Comparison of ENCODE assay signal across 9 cellular contexts in genomic region chr1:119647228-119647733, GRCh38. TPM values are rescaled to one million over a fixed set of nuclear protein-coding genes. Genes with fewer than 3 reads are reported as not detected.
DNase-seq lines count a peak whose midpoint lies in the region; ATAC-seq, FAIRE-seq and TF ChIP-seq lines count a peak whose summit lies in the region.
"Had no signal": no experiment of that assay in that cellular context is flagged by ENCODE, and none has a peak within 500 bp of the region (broad histone marks: within the 10 kb centered on the region; RNA-seq: fewer than 3 reads in every experiment).

No MANE protein-coding gene starts in this region.

- 3% methylated on average over 14 of the region's 18 CpGs for WGBS in K562 (ENCODE audit: insufficient coverage, low coverage, missing lambda C conversion rate)
- WGBS in right lobe of liver (ENCODE audit: insufficient coverage, low coverage, low lambda C conversion rate, missing lambda C conversion rate), result 0% methylated on average over 2 of the region's 18 CpGs
- WGBS in tibial nerve, 2 donors, result 1 to 2% methylated on average over 18 of the region's 18 CpGs

- no TSS peak for BruUV-seq in K562 (replicated peaks; lab: Mats Ljungman, UMichigan)

- H3K79me2 ChIP-seq in K562 (ENCODE audit: control insufficient read depth, insufficient read depth, low read length), result peaks cover 34% of the 10 kb centered on the region

- H3K27ac ChIP-seq in K562 (ENCODE audit: extremely low read depth, low read depth, low read length) (peak overlapping the region; percentile 71), right lobe of liver (peak overlapping the region; percentile 89 to 94 (median 91)), tibial nerve (peak overlapping the region in 3 of 4 donors; percentile 82 to 94 (median 85))

- H3K27me3 ChIP-seq in K562 (ENCODE audit: control insufficient read depth in 2 of 2, insufficient read depth in 2 of 2, low read length in 2 of 2) (peaks cover 6 to 13% of the 10 kb centered on the region in 2 experiments; a peak in 2 of 5 replicates), right lobe of liver (no peaks in the 10 kb centered on the region), tibial nerve (no peaks in the 10 kb centered on the region)

- TF ChIP-seq RAD21 in K562 (CRISPR knock-in tag; conservative IDR thresholded peaks at IDR 0.05 in 1 of 2, IDR thresholded peaks at IDR 0.05 in 1 of 2), result no peak

- no peak for TF ChIP-seq POLR2A in K562 (conservative IDR thresholded peaks at IDR 0.05)
- no peak for TF ChIP-seq POLR2A in right lobe of liver (IDR thresholded peaks at IDR 0.05)
- TF ChIP-seq POLR2A in tibial nerve (IDR thresholded peaks at IDR 0.05), result no peak

- no peaks in the 10 kb centered on the region for H3K9me1 ChIP-seq in K562 (ENCODE audit: control insufficient read depth, insufficient read depth, low read length)

- peak overlapping the region; percentile 94 for H3K4me2 ChIP-seq in K562 (ENCODE audit: insufficient read depth, low read length)

- no peak for DNase-seq in AG10803 (ENCODE audit: low read depth)
- peak in 1 of 4 experiments; percentile 17 for DNase-seq in K562 (ENCODE audit: extremely low read depth in 1 of 4, low spot score in 3 of 4)
- peak; percentile 33 to 60 (median 50) for DNase-seq in right lobe of liver
- DNase-seq in tibial nerve (ENCODE audit: low spot score in 2 of 2), result no peak
- no peak for DNase-seq in stimulated activated CD4-positive, alpha-beta T cell treated with anti-CD3 and anti-CD28 coated beads, Interleukin-4, amount 100 ng/mL, for 4 hours
- no peak for DNase-seq in NCI-H1105 treated with DMSO at 0.1 percent for 48 hours (lab: John Stamatoyannopoulos, UW)

- H3K4me3 ChIP-seq in AG10803 (ENCODE audit: low read length), result peak overlapping the region; percentile 89
- H3K4me3 ChIP-seq in K562, result peak overlapping the region; percentile 90
- peak overlapping the region; percentile 80 to 84 (median 83) for H3K4me3 ChIP-seq in right lobe of liver
- H3K4me3 ChIP-seq in tibial nerve, result peak overlapping the region; percentile 72 to 94 (median 80)

- no peaks in the 10 kb centered on the region for H3K36me3 ChIP-seq in K562 (ENCODE audit: control insufficient read depth, insufficient read depth, low read length)
- no peaks in the 10 kb centered on the region for H3K36me3 ChIP-seq in right lobe of liver
- no peaks in the 10 kb centered on the region for H3K36me3 ChIP-seq in tibial nerve

- FAIRE-seq in K562 (lab: Jason Lieb, UNC), result no peak
- FAIRE-seq: endometrium had no signal

- intact Hi-C loops in K562 (cut with micrococcal nuclease) (no loop called here), right lobe of liver (cut with DNase I) (no loop called here)

- CTCF ChIA-PET in K562 (lab: Yijun Ruan, JAX; ENCODE audit: low intra/inter-chr PET ratio), result no interaction called here

- TF ChIP-seq EP300 in K562 (IDR thresholded peaks at IDR 0.05; ENCODE audit: low read length) (no peak), tibial nerve (IDR thresholded peaks at IDR 0.05) (no peak)

- H4K20me1 ChIP-seq in K562 (replicated peaks; ENCODE audit: control insufficient read depth, insufficient read depth, low read length), result no peaks in the 10 kb centered on the region

- in situ Hi-C loops in K562 (cut with MboI), result no loop called here

- H3K4me1 ChIP-seq in K562 (replicated peaks in 1 of 2; ENCODE audit: control insufficient read depth in 2 of 2, insufficient read depth in 2 of 2, low read length in 2 of 2) (peaks cover 15 to 25% of the 10 kb centered on the region in 2 experiments), right lobe of liver (peaks cover 0 to 7% (median 3%) of the 10 kb centered on the region in 4 donors), tibial nerve (peaks cover 0 to 24% (median 8%) of the 10 kb centered on the region in 4 donors)

- peak overlapping the region; percentile 91 for H2AFZ ChIP-seq in K562 (ENCODE audit: low read depth, low read length)

- POLR2A ChIA-PET in K562 (lab: Yijun Ruan, JAX), result interaction anchor here (0.6 to 2.0 kb wide), 7 partner anchors 8 to 506 kb away, joined by 3 to 12 read pairs (median 3); no protein-coding TSS in a partner anchor

- TF ChIP-seq CTCF in AG10803 (conservative IDR thresholded peaks at IDR 0.05; ENCODE audit: low read length), result no peak
- no peak for TF ChIP-seq CTCF in K562 (IDR thresholded peaks at IDR 0.05 in 2 of 3, conservative IDR thresholded peaks at IDR 0.05 in 1 of 3; ENCODE audit: insufficient read depth in 2 of 3, low read depth in 1 of 3, low read length in 3 of 3)
- no peak for TF ChIP-seq CTCF in right lobe of liver (IDR thresholded peaks at IDR 0.05)
- TF ChIP-seq CTCF in tibial nerve (IDR thresholded peaks at IDR 0.05), result no peak

- peak; percentile 2 for ATAC-seq in HG02852 (IDR thresholded peaks at IDR 0.05; ENCODE audit: unreplicated experiment)
- ATAC-seq in K562, result peak; percentile 11
- peak in 3 of 4 donors; percentile 5 to 23 (median 10) for ATAC-seq in right lobe of liver
- no peak for ATAC-seq in HG03432 (IDR thresholded peaks at IDR 0.05; ENCODE audit: unreplicated experiment)

- H3K9me3 ChIP-seq in K562 (replicated peaks; ENCODE audit: control insufficient read depth, insufficient read depth, low read depth, low read length), result no peaks in the 10 kb centered on the region
- no peaks in the 10 kb centered on the region for H3K9me3 ChIP-seq in right lobe of liver
- H3K9me3 ChIP-seq in tibial nerve, result no peaks in the 10 kb centered on the region

- H3K9ac ChIP-seq in K562 (ENCODE audit: insufficient read depth in 1 of 2, low read depth in 2 of 2, low read length in 2 of 2), result peak overlapping the region; percentile 80 to 96

TF ChIP-seq in K562, 482 proteins besides CTCF, POLR2A, EP300 and RAD21 (continues in another document):
- TF ChIP-seq ZC3H4 (CRISPR knock-in tag; IDR thresholded peaks at IDR 0.05; ENCODE audit: borderline replicate concordance) (0 out of 2 replicates have a peak, but pooled peaks have one; percentile 69), ZC3H11A (IDR thresholded peaks at IDR 0.05; ENCODE audit: low read depth, low read length) (no peak), ZNF77 (CRISPR knock-in tag; IDR thresholded peaks at IDR 0.05) (no peak), ILK (tag; IDR thresholded peaks at IDR 0.05; ENCODE audit: borderline replicate concordance, low read depth) (no peak), HNRNPLL (IDR thresholded peaks at IDR 0.05; ENCODE audit: low read depth, low read length, poor library complexity, severe bottlenecking) (peak; percentile 5), ELK1 (CRISPR knock-in tag; IDR thresholded peaks at IDR 0.05) (no peak), ZBTB49 (CRISPR knock-in tag; IDR thresholded peaks at IDR 0.05; ENCODE audit: borderline replicate concordance) (0 out of 2 replicates have a peak, but pooled peaks have one; percentile 5), FOXJ3 (CRISPR knock-in tag; IDR thresholded peaks at IDR 0.05) (no peak), TCF7L2 (IDR thresholded peaks at IDR 0.05; ENCODE audit: low read depth, low read length) (no peak), CREM (IDR thresholded peaks at IDR 0.05; ENCODE audit: low read depth) (no peak)

RNA-seq across cellular contexts. Expression of gene ZNF697, which starts 0.8 kb away (rescaled TPM):
- 5.5 and 7.9 TPM in 2 replicates for total RNA-seq in K562 (2011; cell fraction: chromatin; rRNA removed; ENCODE audit: low replicate concordance)
- 4.5 and 5.7 TPM in 2 replicates for total RNA-seq in K562 (2011; cell fraction: nucleolus; rRNA removed)
- total RNA-seq in K562 (2011; cell fraction: nucleoplasm; rRNA removed), result 7.8 and 9.9 TPM in 2 replicates
- total RNA-seq in K562 (2014; rRNA removed) (9.9 and 10.9 TPM in 2 replicates), K562 (2014; rRNA removed; fragmentation: Illumina TruSeq; extraction: Trizol) (9.0 and 12.4 TPM in 2 replicates), K562 (2015; rRNA removed; fragmentation: Illumina TruSeq; extraction: Trizol) (4.3 and 4.5 TPM in 2 replicates), K562 (2021) (10.6 and 13.6 TPM in 2 replicates), right lobe of liver (1 to 10 TPM; 2.6 to 6.9 (median 3.4) TPM), tibial nerve (1 to 10 TPM; 3.3 to 9.0 (median 4.9) TPM)
- polyA plus RNA-seq in K562 (2011; rRNA removed) (3.0 and 5.2 TPM in 2 replicates), K562 (2014; fragmentation: Illumina TruSeq; extraction: Trizol) (8.3 and 9.1 TPM in 2 replicates), K562 (2014; fragmentation: Nextera tagmentation; extraction: Ambion mirVana) (1 to 10 TPM; 2.1 TPM), K562 (2014; rRNA removed) (6.7 and 8.8 TPM in 2 replicates)
- 2.7 and 3.4 TPM in 2 replicates for polyA plus RNA-seq in K562 (2011; cell fraction: cytosol; rRNA removed)
- 3.0 and 4.5 TPM in 2 replicates for polyA plus RNA-seq in K562 (2011; cell fraction: nucleus; rRNA removed)
- 5.3 and 9.9 TPM in 2 replicates for polyA plus RNA-seq in K562 (2012)
- 6.8 and 8.7 TPM in 2 replicates for polyA minus RNA-seq in K562 (2011; rRNA and poly(A)+ RNA removed)
- polyA minus RNA-seq in K562 (2011; cell fraction: cytosol; rRNA and poly(A)+ RNA removed), result 4.3 and 6.0 TPM in 2 replicates
- polyA minus RNA-seq in K562 (2011; cell fraction: nucleus; rRNA and poly(A)+ RNA removed), result 5.4 and 6.9 TPM in 2 replicates

Comparison
In these comparisons a context has a peak if more than half of its experiments do, and no peak if none do; other contexts are left out.
1. DNase-seq: peak in right lobe of liver (3 of 3); none in AG10803 (single experiment), tibial nerve (0 of 2), stimulated activated CD4-positive, alpha-beta T cell treated with anti-CD3 and anti-CD28 coated beads, Interleukin-4, amount 100 ng/mL, for 4 hours (0 of 2) and NCI-H1105 treated with DMSO at 0.1 percent for 48 hours (single experiment).
2. Peak in every context shown above with its lines, with median percentiles within 50 percentile points of each other: H3K4me3 ChIP-seq and H3K27ac ChIP-seq.